In genomic region chr11:74116719-74117118, GRCh38 we compare ENCODE assay signal across 1 cellular context.
TF ChIP-seq lines count a peak whose summit lies in the region.

No MANE protein-coding gene starts in this region.

TF ChIP-seq in K562, 482 proteins besides CTCF, POLR2A, EP300 and RAD21 (continued from another document and continues in another):
- TF ChIP-seq CREB3 (tag; conservative IDR thresholded peaks at IDR 0.05; ENCODE audit: low read depth) (no peak), ZNF133 (CRISPR knock-in tag; IDR thresholded peaks at IDR 0.05) (peak; percentile 38; the same call in 1 of the 2 replicates), ZNF785 (CRISPR knock-in tag; IDR thresholded peaks at IDR 0.05) (peak; percentile 72; the same call in 1 of the 2 replicates), DLX4 (CRISPR knock-in tag; IDR thresholded peaks at IDR 0.05) (no peak), ZNF354B (CRISPR knock-in tag; IDR thresholded peaks at IDR 0.05) (0 out of 2 replicates have a peak, but pooled peaks have one; percentile 18), DIDO1 (tag; IDR thresholded peaks at IDR 0.05; ENCODE audit: low read depth) (no peak), ZNF639 (CRISPR knock-in tag; conservative IDR thresholded peaks at IDR 0.05 in 1 of 2, IDR thresholded peaks at IDR 0.05 in 1 of 2) (no peak), RNF2 (IDR thresholded peaks at IDR 0.05) (no peak), MCM2 (IDR thresholded peaks at IDR 0.05; ENCODE audit: low read depth) (no peak), ZFP30 (CRISPR knock-in tag; IDR thresholded peaks at IDR 0.05; ENCODE audit: borderline replicate concordance) (peak; percentile 82; the same call in 1 of the 2 replicates), RBM22 (IDR thresholded peaks at IDR 0.05; ENCODE audit: low read depth, low read length, poor library complexity, severe bottlenecking) (no peak), ZNF146 (CRISPR knock-in tag; IDR thresholded peaks at IDR 0.05; ENCODE audit: unreplicated experiment) (no peak), HDAC8 (tag; IDR thresholded peaks at IDR 0.05) (peak; percentile 74; the same call in 1 of the 2 replicates), CEBPG (CRISPR knock-in tag; IDR thresholded peaks at IDR 0.05) (no peak), CEBPG (tag; conservative IDR thresholded peaks at IDR 0.05 in 1 of 2, IDR thresholded peaks at IDR 0.05 in 1 of 2) (peak in 1 of 2 experiments; percentile 45; a peak in 1 of 4 replicates), GABPB2 (CRISPR knock-in tag; conservative IDR thresholded peaks at IDR 0.05) (peak; percentile 96), ZNF561 (CRISPR knock-in tag; conservative IDR thresholded peaks at IDR 0.05) (no peak), TGIF2 (CRISPR knock-in tag; IDR thresholded peaks at IDR 0.05) (no peak), ETV6 (IDR thresholded peaks at IDR 0.05; ENCODE audit: borderline replicate concordance in 1 of 2, low read depth in 2 of 2, low read length in 1 of 2) (no peak), ETV6 (CRISPR knock-in tag; IDR thresholded peaks at IDR 0.05; ENCODE audit: borderline replicate concordance) (no peak), EHMT2 (IDR thresholded peaks at IDR 0.05) (no peak), HDAC1 (IDR thresholded peaks at IDR 0.05) (no peak), ZNF740 (CRISPR knock-in tag; IDR thresholded peaks at IDR 0.05) (no peak), ZNF740 (tag; IDR thresholded peaks at IDR 0.05) (no peak), E4F1 (CRISPR knock-in tag; IDR thresholded peaks at IDR 0.05; ENCODE audit: borderline replicate concordance) (peak; percentile 74; the same call in 1 of the 2 replicates), CCNT2 (IDR thresholded peaks at IDR 0.05; ENCODE audit: borderline replicate concordance, extremely low read depth, insufficient read length, low read depth, low read length) (no peak), ZNF79 (CRISPR knock-in tag; IDR thresholded peaks at IDR 0.05; ENCODE audit: low read depth) (peak; percentile 90), DDX20 (tag; IDR thresholded peaks at IDR 0.05; ENCODE audit: low read depth) (0 out of 2 replicates have a peak, but pooled peaks have one; percentile 28), CREB5 (CRISPR knock-in tag; IDR thresholded peaks at IDR 0.05) (peak; percentile 72; the same call in 1 of the 2 replicates), SAFB (IDR thresholded peaks at IDR 0.05; ENCODE audit: borderline replicate concordance, low read depth, low read length) (no peak), RHOXF2B (CRISPR knock-in tag; conservative IDR thresholded peaks at IDR 0.05) (peak; percentile 88), C11orf30 (IDR thresholded peaks at IDR 0.05; ENCODE audit: low read depth) (no peak), HIVEP1 (CRISPR knock-in tag; IDR thresholded peaks at IDR 0.05) (peak; percentile 89), PTRF (tag; IDR thresholded peaks at IDR 0.05) (peak; percentile 70; the same call in 1 of the 2 replicates), GTF2F1 (IDR thresholded peaks at IDR 0.05; ENCODE audit: low read depth, low read length) (no peak), PREB (CRISPR knock-in tag; IDR thresholded peaks at IDR 0.05) (no peak), GABPA (tag; conservative IDR thresholded peaks at IDR 0.05; ENCODE audit: low read depth) (no peak), ID3 (CRISPR knock-in tag; IDR thresholded peaks at IDR 0.05) (peak; percentile 84), ID3 (tag; IDR thresholded peaks at IDR 0.05) (no peak), MEF2D (tag; conservative IDR thresholded peaks at IDR 0.05; ENCODE audit: low read depth) (no peak), HNRNPLL (IDR thresholded peaks at IDR 0.05; ENCODE audit: low read depth, low read length, poor library complexity, severe bottlenecking) (no peak), RBM39 (optimal IDR thresholded peaks at IDR 0.05; ENCODE audit: low read depth, low read length) (no peak), PHTF2 (CRISPR knock-in tag; IDR thresholded peaks at IDR 0.05) (peak; percentile 94), PPARD (CRISPR knock-in tag; IDR thresholded peaks at IDR 0.05) (peak; percentile 93), NFATC3 (IDR thresholded peaks at IDR 0.05) (no peak), GATA2 (CRISPR knock-in tag; IDR thresholded peaks at IDR 0.05) (no peak), ZFP1 (CRISPR knock-in tag; IDR thresholded peaks at IDR 0.05) (0 out of 2 replicates have a peak, but pooled peaks have one; percentile 52), SAFB2 (IDR thresholded peaks at IDR 0.05; ENCODE audit: borderline replicate concordance, low read depth, low read length, severe bottlenecking) (no peak), TCF3 (CRISPR knock-in tag; IDR thresholded peaks at IDR 0.05) (no peak), HOMEZ (CRISPR knock-in tag; IDR thresholded peaks at IDR 0.05) (peak; percentile 98), OTX1 (CRISPR knock-in tag; IDR thresholded peaks at IDR 0.05) (0 out of 2 replicates have a peak, but pooled peaks have one; percentile 25), MTF1 (CRISPR knock-in tag; IDR thresholded peaks at IDR 0.05; ENCODE audit: borderline replicate concordance) (peak; percentile 98)
- TF ChIP-seq, protein P1, sequence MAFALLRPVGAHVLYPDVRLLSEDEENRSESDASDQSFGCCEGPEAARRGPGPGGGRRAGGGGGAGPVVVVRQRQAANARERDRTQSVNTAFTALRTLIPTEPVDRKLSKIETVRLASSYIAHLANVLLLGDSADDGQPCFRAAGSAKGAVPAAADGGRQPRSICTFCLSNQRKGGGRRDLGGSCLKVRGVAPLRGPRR (CRISPR knock-in tag; IDR thresholded peaks at IDR 0.05): peak; percentile 95
- TF ChIP-seq, protein P2, sequence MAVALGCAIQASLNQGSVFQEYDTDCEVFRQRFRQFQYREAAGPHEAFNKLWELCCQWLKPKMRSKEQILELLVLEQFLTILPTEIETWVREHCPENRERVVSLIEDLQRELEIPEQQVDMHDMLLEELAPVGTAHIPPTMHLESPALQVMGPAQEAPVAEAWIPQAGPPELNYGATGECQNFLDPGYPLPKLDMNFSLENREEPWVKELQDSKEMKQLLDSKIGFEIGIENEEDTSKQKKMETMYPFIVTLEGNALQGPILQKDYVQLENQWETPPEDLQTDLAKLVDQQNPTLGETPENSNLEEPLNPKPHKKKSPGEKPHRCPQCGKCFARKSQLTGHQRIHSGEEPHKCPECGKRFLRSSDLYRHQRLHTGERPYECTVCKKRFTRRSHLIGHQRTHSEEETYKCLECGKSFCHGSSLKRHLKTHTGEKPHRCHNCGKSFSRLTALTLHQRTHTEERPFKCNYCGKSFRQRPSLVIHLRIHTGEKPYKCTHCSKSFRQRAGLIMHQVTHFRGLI (CRISPR knock-in tag; IDR thresholded peaks at IDR 0.05): peak; percentile 95
- TF ChIP-seq, protein P3, sequence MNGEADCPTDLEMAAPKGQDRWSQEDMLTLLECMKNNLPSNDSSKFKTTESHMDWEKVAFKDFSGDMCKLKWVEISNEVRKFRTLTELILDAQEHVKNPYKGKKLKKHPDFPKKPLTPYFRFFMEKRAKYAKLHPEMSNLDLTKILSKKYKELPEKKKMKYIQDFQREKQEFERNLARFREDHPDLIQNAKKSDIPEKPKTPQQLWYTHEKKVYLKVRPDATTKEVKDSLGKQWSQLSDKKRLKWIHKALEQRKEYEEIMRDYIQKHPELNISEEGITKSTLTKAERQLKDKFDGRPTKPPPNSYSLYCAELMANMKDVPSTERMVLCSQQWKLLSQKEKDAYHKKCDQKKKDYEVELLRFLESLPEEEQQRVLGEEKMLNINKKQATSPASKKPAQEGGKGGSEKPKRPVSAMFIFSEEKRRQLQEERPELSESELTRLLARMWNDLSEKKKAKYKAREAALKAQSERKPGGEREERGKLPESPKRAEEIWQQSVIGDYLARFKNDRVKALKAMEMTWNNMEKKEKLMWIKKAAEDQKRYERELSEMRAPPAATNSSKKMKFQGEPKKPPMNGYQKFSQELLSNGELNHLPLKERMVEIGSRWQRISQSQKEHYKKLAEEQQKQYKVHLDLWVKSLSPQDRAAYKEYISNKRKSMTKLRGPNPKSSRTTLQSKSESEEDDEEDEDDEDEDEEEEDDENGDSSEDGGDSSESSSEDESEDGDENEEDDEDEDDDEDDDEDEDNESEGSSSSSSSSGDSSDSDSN (IDR thresholded peaks at IDR 0.05; ENCODE audit: borderline replicate concordance in 1 of 2, low read depth in 2 of 2, low read length in 2 of 2): no peak
